In the genomic region with DNA sequence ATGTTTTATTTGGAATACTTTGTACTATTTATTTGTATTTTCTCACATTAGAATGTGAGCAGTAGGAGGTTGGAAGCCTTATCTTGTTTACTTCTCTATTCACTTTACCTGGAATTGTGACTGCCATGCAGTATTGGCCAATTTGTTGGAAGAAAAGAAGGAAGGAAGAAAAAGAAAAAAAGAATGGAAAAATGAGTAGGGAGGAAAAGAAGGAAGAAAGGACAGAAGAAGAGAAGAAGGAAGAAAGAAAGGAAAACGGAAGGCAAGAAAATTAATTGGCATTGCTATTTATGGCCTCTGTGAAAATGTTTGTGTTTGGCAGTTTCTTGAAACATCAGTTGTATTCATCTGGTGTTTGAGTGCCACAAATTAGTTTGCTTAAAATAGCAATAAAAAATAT, we compare ENCODE assay signal across 1 cellular context.
TF ChIP-seq lines count a peak whose summit lies in the region.

No MANE protein-coding gene starts in this region.

TF ChIP-seq in HEK293, 187 proteins besides CTCF, POLR2A, EP300 and RAD21 (continued from another document):
- TF ChIP-seq, protein P1, sequence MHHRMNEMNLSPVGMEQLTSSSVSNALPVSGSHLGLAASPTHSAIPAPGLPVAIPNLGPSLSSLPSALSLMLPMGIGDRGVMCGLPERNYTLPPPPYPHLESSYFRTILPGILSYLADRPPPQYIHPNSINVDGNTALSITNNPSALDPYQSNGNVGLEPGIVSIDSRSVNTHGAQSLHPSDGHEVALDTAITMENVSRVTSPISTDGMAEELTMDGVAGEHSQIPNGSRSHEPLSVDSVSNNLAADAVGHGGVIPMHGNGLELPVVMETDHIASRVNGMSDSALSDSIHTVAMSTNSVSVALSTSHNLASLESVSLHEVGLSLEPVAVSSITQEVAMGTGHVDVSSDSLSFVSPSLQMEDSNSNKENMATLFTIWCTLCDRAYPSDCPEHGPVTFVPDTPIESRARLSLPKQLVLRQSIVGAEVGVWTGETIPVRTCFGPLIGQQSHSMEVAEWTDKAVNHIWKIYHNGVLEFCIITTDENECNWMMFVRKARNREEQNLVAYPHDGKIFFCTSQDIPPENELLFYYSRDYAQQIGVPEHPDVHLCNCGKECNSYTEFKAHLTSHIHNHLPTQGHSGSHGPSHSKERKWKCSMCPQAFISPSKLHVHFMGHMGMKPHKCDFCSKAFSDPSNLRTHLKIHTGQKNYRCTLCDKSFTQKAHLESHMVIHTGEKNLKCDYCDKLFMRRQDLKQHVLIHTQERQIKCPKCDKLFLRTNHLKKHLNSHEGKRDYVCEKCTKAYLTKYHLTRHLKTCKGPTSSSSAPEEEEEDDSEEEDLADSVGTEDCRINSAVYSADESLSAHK (tag by site-specific recombination; IDR thresholded peaks at IDR 0.05): peak; percentile 47; the same call in 1 of the 2 replicates
- TF ChIP-seq, protein P2, sequence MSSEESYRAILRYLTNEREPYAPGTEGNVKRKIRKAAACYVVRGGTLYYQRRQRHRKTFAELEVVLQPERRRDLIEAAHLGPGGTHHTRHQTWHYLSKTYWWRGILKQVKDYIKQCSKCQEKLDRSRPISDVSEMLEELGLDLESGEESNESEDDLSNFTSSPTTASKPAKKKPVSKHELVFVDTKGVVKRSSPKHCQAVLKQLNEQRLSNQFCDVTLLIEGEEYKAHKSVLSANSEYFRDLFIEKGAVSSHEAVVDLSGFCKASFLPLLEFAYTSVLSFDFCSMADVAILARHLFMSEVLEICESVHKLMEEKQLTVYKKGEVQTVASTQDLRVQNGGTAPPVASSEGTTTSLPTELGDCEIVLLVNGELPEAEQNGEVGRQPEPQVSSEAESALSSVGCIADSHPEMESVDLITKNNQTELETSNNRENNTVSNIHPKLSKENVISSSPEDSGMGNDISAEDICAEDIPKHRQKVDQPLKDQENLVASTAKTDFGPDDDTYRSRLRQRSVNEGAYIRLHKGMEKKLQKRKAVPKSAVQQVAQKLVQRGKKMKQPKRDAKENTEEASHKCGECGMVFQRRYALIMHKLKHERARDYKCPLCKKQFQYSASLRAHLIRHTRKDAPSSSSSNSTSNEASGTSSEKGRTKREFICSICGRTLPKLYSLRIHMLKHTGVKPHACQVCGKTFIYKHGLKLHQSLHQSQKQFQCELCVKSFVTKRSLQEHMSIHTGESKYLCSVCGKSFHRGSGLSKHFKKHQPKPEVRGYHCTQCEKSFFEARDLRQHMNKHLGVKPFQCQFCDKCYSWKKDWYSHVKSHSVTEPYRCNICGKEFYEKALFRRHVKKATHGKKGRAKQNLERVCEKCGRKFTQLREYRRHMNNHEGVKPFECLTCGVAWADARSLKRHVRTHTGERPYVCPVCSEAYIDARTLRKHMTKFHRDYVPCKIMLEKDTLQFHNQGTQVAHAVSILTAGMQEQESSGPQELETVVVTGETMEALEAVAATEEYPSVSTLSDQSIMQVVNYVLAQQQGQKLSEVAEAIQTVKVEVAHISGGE (tag by site-specific recombination; conservative IDR thresholded peaks at IDR 0.05; ENCODE audit: low read depth): no peak
- TF ChIP-seq SP2 (tag by site-specific recombination; IDR thresholded peaks at IDR 0.05): no peak
- no peak for TF ChIP-seq ZNF184 (tag by site-specific recombination; IDR thresholded peaks at IDR 0.05)
- peak; percentile 78 for TF ChIP-seq SCRT2 (tag by site-specific recombination; IDR thresholded peaks at IDR 0.05)
- TF ChIP-seq, protein P3, sequence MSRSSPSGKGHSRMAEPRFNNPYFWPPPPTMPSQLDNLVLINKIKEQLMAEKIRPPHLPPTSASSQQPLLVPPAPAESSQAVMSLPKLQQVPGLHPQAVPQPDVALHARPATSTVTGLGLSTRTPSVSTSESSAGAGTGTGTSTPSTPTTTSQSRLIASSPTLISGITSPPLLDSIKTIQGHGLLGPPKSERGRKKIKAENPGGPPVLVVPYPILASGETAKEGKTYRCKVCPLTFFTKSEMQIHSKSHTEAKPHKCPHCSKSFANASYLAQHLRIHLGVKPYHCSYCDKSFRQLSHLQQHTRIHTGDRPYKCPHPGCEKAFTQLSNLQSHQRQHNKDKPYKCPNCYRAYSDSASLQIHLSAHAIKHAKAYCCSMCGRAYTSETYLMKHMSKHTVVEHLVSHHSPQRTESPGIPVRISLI (tag by site-specific recombination; IDR thresholded peaks at IDR 0.05): no peak
- TF ChIP-seq, protein P4, sequence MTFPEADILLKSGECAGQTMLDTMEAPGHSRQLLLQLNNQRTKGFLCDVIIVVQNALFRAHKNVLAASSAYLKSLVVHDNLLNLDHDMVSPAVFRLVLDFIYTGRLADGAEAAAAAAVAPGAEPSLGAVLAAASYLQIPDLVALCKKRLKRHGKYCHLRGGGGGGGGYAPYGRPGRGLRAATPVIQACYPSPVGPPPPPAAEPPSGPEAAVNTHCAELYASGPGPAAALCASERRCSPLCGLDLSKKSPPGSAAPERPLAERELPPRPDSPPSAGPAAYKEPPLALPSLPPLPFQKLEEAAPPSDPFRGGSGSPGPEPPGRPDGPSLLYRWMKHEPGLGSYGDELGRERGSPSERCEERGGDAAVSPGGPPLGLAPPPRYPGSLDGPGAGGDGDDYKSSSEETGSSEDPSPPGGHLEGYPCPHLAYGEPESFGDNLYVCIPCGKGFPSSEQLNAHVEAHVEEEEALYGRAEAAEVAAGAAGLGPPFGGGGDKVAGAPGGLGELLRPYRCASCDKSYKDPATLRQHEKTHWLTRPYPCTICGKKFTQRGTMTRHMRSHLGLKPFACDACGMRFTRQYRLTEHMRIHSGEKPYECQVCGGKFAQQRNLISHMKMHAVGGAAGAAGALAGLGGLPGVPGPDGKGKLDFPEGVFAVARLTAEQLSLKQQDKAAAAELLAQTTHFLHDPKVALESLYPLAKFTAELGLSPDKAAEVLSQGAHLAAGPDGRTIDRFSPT (tag by site-specific recombination; IDR thresholded peaks at IDR 0.05): no peak
- TF ChIP-seq ZNF514 (tag by site-specific recombination; IDR thresholded peaks at IDR 0.05): no peak
- peak; percentile 91 for TF ChIP-seq ZNF366 (tag by site-specific recombination; conservative IDR thresholded peaks at IDR 0.05)
- TF ChIP-seq, protein P5, sequence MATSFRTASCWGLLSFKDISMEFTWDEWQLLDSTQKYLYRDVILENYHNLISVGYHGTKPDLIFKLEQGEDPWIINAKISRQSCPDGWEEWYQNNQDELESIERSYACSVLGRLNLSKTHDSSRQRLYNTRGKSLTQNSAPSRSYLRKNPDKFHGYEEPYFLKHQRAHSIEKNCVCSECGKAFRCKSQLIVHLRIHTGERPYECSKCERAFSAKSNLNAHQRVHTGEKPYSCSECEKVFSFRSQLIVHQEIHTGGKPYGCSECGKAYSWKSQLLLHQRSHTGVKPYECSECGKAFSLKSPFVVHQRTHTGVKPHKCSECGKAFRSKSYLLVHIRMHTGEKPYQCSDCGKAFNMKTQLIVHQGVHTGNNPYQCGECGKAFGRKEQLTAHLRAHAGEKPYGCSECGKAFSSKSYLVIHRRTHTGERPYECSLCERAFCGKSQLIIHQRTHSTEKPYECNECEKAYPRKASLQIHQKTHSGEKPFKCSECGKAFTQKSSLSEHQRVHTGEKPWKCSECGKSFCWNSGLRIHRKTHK (tag by site-specific recombination; IDR thresholded peaks at IDR 0.05): no peak
- no peak for TF ChIP-seq ZNF423 (tag by site-specific recombination; IDR thresholded peaks at IDR 0.05)
- no peak for TF ChIP-seq ZNF350 (tag by site-specific recombination; IDR thresholded peaks at IDR 0.05)
- TF ChIP-seq SP7 (tag by site-specific recombination; IDR thresholded peaks at IDR 0.05): no peak
TF ChIP-seq in HEK293: peak in this region for 3.
